19 cellular contexts compared by ENCODE assay signal in the genomic region with DNA sequence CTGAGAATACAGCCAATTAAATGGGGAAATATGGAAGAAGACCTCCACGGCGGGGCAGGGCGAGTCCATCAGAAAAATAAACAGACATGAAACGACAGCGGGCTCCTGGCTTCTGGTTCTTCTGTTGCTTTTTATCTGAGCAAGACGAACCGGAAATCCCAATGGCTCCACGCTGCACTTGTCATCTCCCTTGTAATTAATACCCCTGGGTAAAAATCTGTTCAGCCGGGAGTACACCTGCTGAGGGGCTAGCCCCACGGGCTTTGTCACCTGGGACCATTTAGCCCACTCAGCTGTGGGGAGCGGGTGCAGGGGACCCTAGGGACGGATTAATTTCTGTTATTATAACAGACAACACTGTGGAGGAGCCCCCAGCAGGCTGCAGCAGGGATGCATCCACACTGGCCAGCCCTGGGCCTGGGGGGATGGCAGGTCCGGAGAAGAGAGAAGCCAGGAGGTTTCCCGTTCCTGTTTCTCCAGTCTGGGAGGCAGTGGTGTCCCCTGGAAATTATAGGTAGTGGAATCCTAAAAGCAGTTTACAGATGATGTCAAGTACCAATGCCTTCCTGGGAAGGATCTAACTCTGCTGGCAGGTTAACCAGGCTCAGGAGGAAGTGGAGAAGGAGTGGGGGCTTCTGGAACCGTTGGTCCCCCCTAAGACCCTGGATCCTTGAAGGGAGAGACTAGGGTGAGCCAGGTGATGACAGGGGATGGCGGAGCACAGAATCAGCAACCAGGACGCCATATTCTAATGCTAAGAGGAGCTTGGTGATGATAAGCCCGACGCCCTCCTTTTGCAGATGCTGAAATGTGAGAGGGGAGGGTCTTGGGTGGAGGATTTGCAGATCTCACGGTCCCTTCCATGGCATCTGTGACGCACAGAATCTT.
DNase-seq lines count a peak whose midpoint lies in the region; ATAC-seq and TF ChIP-seq lines count a peak whose summit lies in the region.
"Had no signal": no experiment of that assay in that cellular context is flagged by ENCODE, and none has a peak within 500 bp of the region (broad histone marks: within the 10 kb centered on the region; RNA-seq: fewer than 3 reads in every experiment).

No MANE protein-coding gene starts in this region.

- no peaks in the 10 kb centered on the region for H3K36me3 Mint-ChIP-seq in activated CD4-positive, alpha-beta memory T cell treated with anti-CD3 and anti-CD28 coated beads, Interleukin-2, amount 10 ng/mL, durations not matched to agents 7 days and 5 days (ENCODE audit: low read depth)
- H3K36me3 Mint-ChIP-seq: activated naive CD8-positive, alpha-beta T cell treated with anti-CD3 and anti-CD28 coated beads, Interleukin-2, amount 10 ng/mL, durations not matched to agents 7 days and 5 days; immature natural killer cell; naive thymus-derived CD8-positive, alpha-beta T cell had no signal

- H3K36me3 ChIP-seq in spleen = no peaks in the 10 kb centered on the region
- H3K36me3 ChIP-seq: prostate gland, SJCRH30 had no signal

- H3K27ac ChIP-seq in spleen = no peak overlapping the region
- H3K27ac ChIP-seq: prostate gland, SJCRH30 had no signal

- H3K4me3 ChIP-seq in spleen = no peak overlapping the region
- H3K4me3 ChIP-seq: prostate gland, SJCRH30 had no signal

- TF ChIP-seq POLR2A in spleen (IDR thresholded peaks at IDR 0.05) = no peak

- DNase-seq in activated CD8-positive, alpha-beta memory T cell treated with anti-CD3 and anti-CD28 coated beads, Interleukin-2, amount 50 U/mL, for 48 hours = peak; percentile 18
- no peak for DNase-seq in activated CD8-positive, alpha-beta memory T cell treated with anti-CD3 and anti-CD28 coated beads for 24 hours
- peak; percentile 99 for DNase-seq in NCI-H1436 (lab: John Stamatoyannopoulos, UW)
- DNase-seq in NCI-H748 (lab: John Stamatoyannopoulos, UW; ENCODE audit: unreplicated experiment) = peak; percentile 74
- DNase-seq in spleen = peak; percentile 39
- no peak for DNase-seq in activated CD4-positive, alpha-beta memory T cell treated with anti-CD3 and anti-CD28 coated beads, Interleukin-2, amount 10 ng/mL, durations not matched to agents 7 days and 5 days
- DNase-seq: activated CD4-positive, alpha-beta T cell treated with anti-CD3 and anti-CD28 coated beads for 4 hours; activated naive CD8-positive, alpha-beta T cell treated with anti-CD3 and anti-CD28 coated beads, Interleukin-2, amount 10 ng/mL, durations not matched to agents 7 days and 5 days; activated T-cell treated with anti-CD3 and anti-CD28 coated beads, Interleukin-2, amount 50 U/mL, for 4 hours; Caco-2; immature natural killer cell; NCI-H1930; stimulated activated naive CD8-positive, alpha-beta T cell treated with anti-CD3 and anti-CD28 coated beads, Interleukin-15, amount 100 ng/mL, for 72 hours; T-helper 9 cell had no signal

- ATAC-seq in GM19467 (IDR thresholded peaks at IDR 0.05; ENCODE audit: unreplicated experiment) = no peak
- no peak for ATAC-seq in HG02678 (IDR thresholded peaks at IDR 0.05; ENCODE audit: unreplicated experiment)
- ATAC-seq: activated T-cell treated with anti-CD3 and anti-CD28 coated beads, Interleukin-2, amount 50 U/mL, for 4 hours; naive thymus-derived CD8-positive, alpha-beta T cell; stimulated activated naive CD8-positive, alpha-beta T cell treated with anti-CD3 and anti-CD28 coated beads, Interleukin-15, amount 100 ng/mL, for 72 hours had no signal

- peaks cover 0 to 11% (median 0%) of the 10 kb centered on the region in 6 donors for H3K4me1 ChIP-seq in spleen
- H3K4me1 ChIP-seq: Caco-2, SJCRH30 had no signal

- H3K9me3 ChIP-seq in spleen = no peaks in the 10 kb centered on the region
- H3K9me3 ChIP-seq: Caco-2, prostate gland, SJCRH30 had no signal

- TF ChIP-seq CTCF in spleen (IDR thresholded peaks at IDR 0.05 in 8 of 11, conservative IDR thresholded peaks at IDR 0.05 in 3 of 11) = no peak

- H3K4me1 Mint-ChIP-seq in activated CD4-positive, alpha-beta memory T cell treated with anti-CD3 and anti-CD28 coated beads, Interleukin-2, amount 10 ng/mL, durations not matched to agents 7 days and 5 days = no peaks in the 10 kb centered on the region
- H3K4me1 Mint-ChIP-seq: activated naive CD8-positive, alpha-beta T cell treated with anti-CD3 and anti-CD28 coated beads, Interleukin-2, amount 10 ng/mL, durations not matched to agents 7 days and 5 days; immature natural killer cell; naive thymus-derived CD8-positive, alpha-beta T cell; stimulated activated naive CD8-positive, alpha-beta T cell treated with anti-CD3 and anti-CD28 coated beads, Interleukin-15, amount 100 ng/mL, for 72 hours had no signal

- CTCF ChIA-PET in activated CD4-positive, alpha-beta memory T cell treated with anti-CD3 and anti-CD28 coated beads, Interleukin-2, amount 10 ng/mL, durations not matched to agents 7 days and 5 days (lab: Charles Lee) = no interaction called here

- 59 to 73% (median 68%) methylated on average over 21 of the region's 21 CpGs for WGBS in spleen, 5 donors

- no peak overlapping the region for H3K27ac Mint-ChIP-seq in activated CD4-positive, alpha-beta memory T cell treated with anti-CD3 and anti-CD28 coated beads, Interleukin-2, amount 10 ng/mL, durations not matched to agents 7 days and 5 days
- H3K27ac Mint-ChIP-seq: activated naive CD8-positive, alpha-beta T cell treated with anti-CD3 and anti-CD28 coated beads, Interleukin-2, amount 10 ng/mL, durations not matched to agents 7 days and 5 days; immature natural killer cell; naive thymus-derived CD8-positive, alpha-beta T cell had no signal

- POLR2A ChIA-PET in activated CD4-positive, alpha-beta memory T cell treated with anti-CD3 and anti-CD28 coated beads, Interleukin-2, amount 10 ng/mL, durations not matched to agents 7 days and 5 days (lab: Charles Lee) = no interaction called here

- peaks cover 2% of the 10 kb centered on the region for H3K27me3 Mint-ChIP-seq in activated CD4-positive, alpha-beta memory T cell treated with anti-CD3 and anti-CD28 coated beads, Interleukin-2, amount 10 ng/mL, durations not matched to agents 7 days and 5 days
- H3K27me3 Mint-ChIP-seq: activated naive CD8-positive, alpha-beta T cell treated with anti-CD3 and anti-CD28 coated beads, Interleukin-2, amount 10 ng/mL, durations not matched to agents 7 days and 5 days had no signal

- H3K27me3 ChIP-seq in spleen (replicated peaks in 1 of 7) = peaks cover 0 to 39% (median 0%) of the 10 kb centered on the region in 7 donors

- intact Hi-C loops in spleen (cut with DNase I; ENCODE audit: low total_unique reads) = no loop called here

- no peaks in the 10 kb centered on the region for H3K9me3 Mint-ChIP-seq in activated CD4-positive, alpha-beta memory T cell treated with anti-CD3 and anti-CD28 coated beads, Interleukin-2, amount 10 ng/mL, durations not matched to agents 7 days and 5 days
- H3K9me3 Mint-ChIP-seq: activated naive CD8-positive, alpha-beta T cell treated with anti-CD3 and anti-CD28 coated beads, Interleukin-2, amount 10 ng/mL, durations not matched to agents 7 days and 5 days; activated T-cell treated with anti-CD3 and anti-CD28 coated beads, Interleukin-2, amount 50 U/mL, for 4 hours; immature natural killer cell; naive thymus-derived CD8-positive, alpha-beta T cell; stimulated activated naive CD8-positive, alpha-beta T cell treated with anti-CD3 and anti-CD28 coated beads, Interleukin-15, amount 100 ng/mL, for 72 hours had no signal

- H3K4me3 Mint-ChIP-seq in activated CD4-positive, alpha-beta memory T cell treated with anti-CD3 and anti-CD28 coated beads, Interleukin-2, amount 10 ng/mL, durations not matched to agents 7 days and 5 days = no peak overlapping the region
- H3K4me3 Mint-ChIP-seq: activated naive CD8-positive, alpha-beta T cell treated with anti-CD3 and anti-CD28 coated beads, Interleukin-2, amount 10 ng/mL, durations not matched to agents 7 days and 5 days; activated T-cell treated with anti-CD3 and anti-CD28 coated beads, Interleukin-2, amount 50 U/mL, for 4 hours; immature natural killer cell; naive thymus-derived CD8-positive, alpha-beta T cell; stimulated activated naive CD8-positive, alpha-beta T cell treated with anti-CD3 and anti-CD28 coated beads, Interleukin-15, amount 100 ng/mL, for 72 hours had no signal

Comparison
In these comparisons a context has a peak if more than half of its experiments do, and no peak if none do; other contexts are left out.
1. DNase-seq: peak in activated CD8-positive, alpha-beta memory T cell treated with anti-CD3 and anti-CD28 coated beads, Interleukin-2, amount 50 U/mL, for 48 hours (single experiment), NCI-H1436 (single experiment), NCI-H748 (single experiment) and spleen (single experiment); none in activated CD8-positive, alpha-beta memory T cell treated with anti-CD3 and anti-CD28 coated beads for 24 hours (single experiment) and activated CD4-positive, alpha-beta memory T cell treated with anti-CD3 and anti-CD28 coated beads, Interleukin-2, amount 10 ng/mL, durations not matched to agents 7 days and 5 days (single experiment).